Comparison of ENCODE assay signal across 16 cellular contexts in the genomic region with DNA sequence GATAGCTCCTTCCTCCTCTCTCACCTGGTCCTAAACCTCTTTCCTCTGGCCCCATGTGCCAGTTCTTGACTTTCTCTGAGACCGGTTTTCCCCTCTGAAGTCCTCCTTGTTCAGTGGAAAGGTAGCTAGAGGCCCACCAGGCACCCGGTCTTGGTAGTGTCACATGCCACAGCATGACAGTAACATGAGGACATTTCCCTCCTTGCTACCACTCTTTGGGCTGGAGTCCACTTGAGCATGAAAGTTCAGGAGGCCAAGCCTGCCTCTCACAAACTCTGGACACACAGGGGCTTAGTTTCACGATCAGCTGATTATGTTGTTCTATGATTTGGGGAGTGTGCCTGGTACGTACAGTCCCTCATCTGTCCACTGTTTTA. TPM values are rescaled to one million over a fixed set of nuclear protein-coding genes. Genes with fewer than 3 reads are reported as not detected.
DNase-seq lines count a peak whose midpoint lies in the region; ATAC-seq and TF ChIP-seq lines count a peak whose summit lies in the region.
"Had no signal": no experiment of that assay in that cellular context is flagged by ENCODE, and none has a peak within 500 bp of the region (broad histone marks: within the 10 kb centered on the region; RNA-seq: fewer than 3 reads in every experiment).

No MANE protein-coding gene starts in this region.

- H3K4me3 ChIP-seq in esophagus muscularis mucosa (peak overlapping the region in 1 of 4 donors; percentile 2), psoas muscle (peak overlapping the region; percentile 1), tibial nerve (no peak overlapping the region)
- H3K4me3 ChIP-seq: BLaER1 treated with 17β-estradiol and CSF1 and Interleukin-3, amounts not matched to agents 10 nM and 100 nM; SJCRH30; testis had no signal

- H3K27ac ChIP-seq in angular gyrus (ENCODE audit: low read depth, low read length) (peak overlapping the region; percentile 85), esophagus muscularis mucosa (replicated peaks in 1 of 4) (peak overlapping the region; percentile 85 to 88 (median 87)), psoas muscle (peak overlapping the region; percentile 99), tibial nerve (peak overlapping the region; percentile 11 to 90 (median 52))
- H3K27ac ChIP-seq: BLaER1 treated with 17β-estradiol and CSF1 and Interleukin-3, amounts not matched to agents 10 nM and 100 nM; SJCRH30 had no signal

- DNase-seq in esophagus muscularis mucosa (ENCODE audit: extremely low spot score) (no peak), psoas muscle (no peak), tibial nerve (ENCODE audit: low spot score in 2 of 2) (no peak), pons (ENCODE audit: low spot score) (no peak), nucleus accumbens (lab: John Stamatoyannopoulos, UW) (no peak)
- DNase-seq: activated CD4-positive, alpha-beta T cell treated with anti-CD3 and anti-CD28 coated beads for 4 hours; activated CD8-positive, alpha-beta memory T cell treated with anti-CD3 and anti-CD28 coated beads, Interleukin-2, amount 50 U/mL, for 4 hours; DMS79; hypothalamus; NCI-H187 treated with DMSO at 0.1 percent for 48 hours; NCI-H524; SJCRH30; testis had no signal

- WGBS in esophagus muscularis mucosa: 51% methylated on average over 4 of the region's 4 CpGs
- WGBS in psoas muscle, 3 donors: 23 to 38% (median 24%) methylated on average over 4 of the region's 4 CpGs
- WGBS in tibial nerve, 2 donors: 34 to 39% methylated on average over 4 of the region's 4 CpGs

- H3K36me3 ChIP-seq in esophagus muscularis mucosa (peaks cover 0 to 3% (median 0%) of the 10 kb centered on the region in 4 donors), psoas muscle (ENCODE audit: insufficient read depth in 1 of 2, low read depth in 1 of 2) (no peaks in the 10 kb centered on the region), tibial nerve (no peaks in the 10 kb centered on the region)

- intact Hi-C loops in esophagus muscularis mucosa (cut with DNase I) (no loop called here), psoas muscle (cut with DNase I) (no loop called here)

- H3K9me3 ChIP-seq in esophagus muscularis mucosa: no peaks in the 10 kb centered on the region
- H3K9me3 ChIP-seq in psoas muscle: no peaks in the 10 kb centered on the region
- no peaks in the 10 kb centered on the region for H3K9me3 ChIP-seq in tibial nerve
- H3K9me3 ChIP-seq: BLaER1 treated with 17β-estradiol and CSF1 and Interleukin-3, amounts not matched to agents 10 nM and 100 nM; SJCRH30; testis had no signal

- ATAC-seq in psoas muscle (peak in 2 of 4 donors; percentile 23 to 42), HG02840 (IDR thresholded peaks at IDR 0.05; ENCODE audit: low FRiP score, unreplicated experiment) (no peak)

- TF ChIP-seq CTCF in esophagus muscularis mucosa (IDR thresholded peaks at IDR 0.05) (no peak), psoas muscle (IDR thresholded peaks at IDR 0.05) (no peak), tibial nerve (IDR thresholded peaks at IDR 0.05) (no peak)

- no peak for TF ChIP-seq POLR2A in esophagus muscularis mucosa (IDR thresholded peaks at IDR 0.05; ENCODE audit: low read depth)
- TF ChIP-seq POLR2A in tibial nerve (IDR thresholded peaks at IDR 0.05): no peak

- no peaks in the 10 kb centered on the region for H3K27me3 ChIP-seq in esophagus muscularis mucosa
- H3K27me3 ChIP-seq in psoas muscle (ENCODE audit: insufficient read depth in 3 of 3, low read length in 2 of 3): no peaks in the 10 kb centered on the region
- no peaks in the 10 kb centered on the region for H3K27me3 ChIP-seq in tibial nerve
- H3K27me3 ChIP-seq: BLaER1 treated with 17β-estradiol and CSF1 and Interleukin-3, amounts not matched to agents 10 nM and 100 nM; SJCRH30; testis had no signal

- H3K4me1 ChIP-seq in esophagus muscularis mucosa (peaks cover 89 to 99% (median 94%) of the 10 kb centered on the region in 4 donors), psoas muscle (peaks cover 96% of the 10 kb centered on the region), tibial nerve (peaks cover 0 to 97% (median 58%) of the 10 kb centered on the region in 4 donors)

- TF ChIP-seq EP300 in esophagus muscularis mucosa (IDR thresholded peaks at IDR 0.05) (no peak), tibial nerve (IDR thresholded peaks at IDR 0.05) (no peak)

RNA-seq across cellular contexts. Expression of gene NFIX, which starts 45.6 kb away (rescaled TPM):
- 100 to 1,000 TPM in 1 of 4 donors, 10 to 100 TPM in 3; 56.0 to 154 (median 79.4) TPM for total RNA-seq in esophagus muscularis mucosa
- total RNA-seq in psoas muscle: 100 to 1,000 TPM; 220 to 347 (median 268) TPM
- 100 to 1,000 TPM in 1 of 3 donors, 10 to 100 TPM in 2; 22.2 to 158 (median 43.8) TPM for polyA plus RNA-seq in psoas muscle
- 10 to 100 TPM; 39.8 to 55.8 (median 48.2) TPM for total RNA-seq in tibial nerve
